Comparison of ENCODE assay signal across 16 cellular contexts in the genomic region with DNA sequence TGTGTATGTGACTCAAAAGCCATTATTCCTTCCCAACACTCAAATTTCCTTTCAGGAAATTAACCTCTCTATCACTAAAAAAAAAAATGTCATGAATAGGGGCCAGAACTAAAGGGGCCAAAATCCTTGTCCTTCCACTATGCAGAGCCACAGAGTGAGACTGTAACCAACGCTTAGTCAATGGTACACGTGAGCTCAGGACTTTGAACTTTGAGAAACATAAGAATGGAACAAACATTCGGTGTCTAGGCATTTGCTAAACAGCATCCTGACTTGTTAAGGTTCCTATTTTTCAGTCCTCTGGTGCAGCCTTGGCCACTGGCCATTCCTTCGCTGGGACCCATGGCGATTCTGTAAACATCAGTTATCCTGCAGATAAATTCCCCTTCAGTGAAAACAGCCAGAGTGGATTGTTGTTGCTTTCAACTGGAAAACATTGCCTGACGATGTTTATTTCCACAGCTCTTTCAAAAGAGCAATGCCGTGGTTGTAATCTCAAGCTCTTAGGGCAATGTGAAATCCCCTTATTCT.
DNase-seq lines count a peak whose midpoint lies in the region; ATAC-seq and TF ChIP-seq lines count a peak whose summit lies in the region.
"Had no signal": no experiment of that assay in that cellular context is flagged by ENCODE, and none has a peak within 500 bp of the region (broad histone marks: within the 10 kb centered on the region; RNA-seq: fewer than 3 reads in every experiment).

No MANE protein-coding gene starts in this region.

- H3K9ac ChIP-seq in smooth muscle cell (ENCODE audit: low read depth), result no peak overlapping the region

- H3K4me2 ChIP-seq in smooth muscle cell, result peak overlapping the region; percentile 24

- TF ChIP-seq CTCF in left ventricle myocardium inferior (IDR thresholded peaks at IDR 0.05; ENCODE audit: borderline replicate concordance) (no peak), smooth muscle cell (IDR thresholded peaks at IDR 0.05; ENCODE audit: borderline replicate concordance, insufficient read depth, poor library complexity, severe bottlenecking) (no peak)

- H3K79me2 ChIP-seq in smooth muscle cell (ENCODE audit: low read depth), result no peaks in the 10 kb centered on the region

- H3K9me3 ChIP-seq in left ventricle myocardium inferior (replicated peaks) (peaks cover 6% of the 10 kb centered on the region), smooth muscle cell (replicated peaks; ENCODE audit: low read depth) (no peaks in the 10 kb centered on the region)
- H3K9me3 ChIP-seq: MG63 had no signal

- H3K36me3 ChIP-seq in left ventricle myocardium inferior (no peaks in the 10 kb centered on the region), smooth muscle cell (ENCODE audit: low read depth) (no peaks in the 10 kb centered on the region)
- H3K36me3 ChIP-seq: MG63 had no signal

- 49% methylated on average over 7 of the region's 7 CpGs for WGBS in smooth muscle cell (ENCODE audit: low lambda C conversion rate)

- DNase-seq in H4 (ENCODE audit: low spot score), result peak; percentile 11
- peak; percentile 35 for DNase-seq in left ventricle myocardium inferior
- DNase-seq in mucosa of gallbladder (ENCODE audit: low spot score), result peak; percentile 79
- no peak for DNase-seq in smooth muscle cell (lab: John Stamatoyannopoulos, UW; ENCODE audit: unreplicated experiment)
- DNase-seq in NCI-H774 (lab: John Stamatoyannopoulos, UW), result no peak
- no peak for DNase-seq in activated CD4-positive, alpha-beta T cell treated with anti-CD3 and anti-CD28 coated beads for 1 hour
- no peak for DNase-seq in GDM1 (lab: John Stamatoyannopoulos, UW)
- no peak for DNase-seq in activated naive CD4-positive, alpha-beta T cell treated with anti-CD3 and anti-CD28 coated beads, Interleukin-2, amount 50 U/mL, for 72 hours (ENCODE audit: low spot score in 2 of 2)
- DNase-seq: COR-L47, H9, MG63, NCI-H1092 treated with DMSO at 0.1 percent for 48 hours, NCI-H187 treated with DMSO at 0.1 percent for 48 hours, NCI-H446 treated with DMSO at 0.1 percent for 48 hours had no signal

- H3K27ac Mint-ChIP-seq in activated naive CD4-positive, alpha-beta T cell treated with anti-CD3 and anti-CD28 coated beads, Interleukin-2, amount 50 U/mL, for 72 hours, result no peak overlapping the region
- H3K27ac Mint-ChIP-seq: H9 had no signal

- intact Hi-C loops in left ventricle myocardium inferior (cut with micrococcal nuclease), result no loop called here

- H3F3A ChIP-seq in smooth muscle cell (ENCODE audit: low read depth), result no peaks in the 10 kb centered on the region

- ATAC-seq in activated naive CD4-positive, alpha-beta T cell treated with anti-CD3 and anti-CD28 coated beads, Interleukin-2, amount 50 U/mL, for 72 hours, result no peak
- ATAC-seq: Panc1 had no signal

- no peaks in the 10 kb centered on the region for H3K4me1 ChIP-seq in left ventricle myocardium inferior
- no peaks in the 10 kb centered on the region for H3K4me1 ChIP-seq in smooth muscle cell (ENCODE audit: low read depth)

- no peaks in the 10 kb centered on the region for H3K36me3 Mint-ChIP-seq in activated naive CD4-positive, alpha-beta T cell treated with anti-CD3 and anti-CD28 coated beads, Interleukin-2, amount 50 U/mL, for 72 hours

- H3K27me3 ChIP-seq in left ventricle myocardium inferior (ENCODE audit: low read depth), result no peaks in the 10 kb centered on the region
- H3K27me3 ChIP-seq in smooth muscle cell (ENCODE audit: low read depth), result no peaks in the 10 kb centered on the region
- H3K27me3 ChIP-seq: MG63 had no signal

- peaks cover 5 to 11% of the 10 kb centered on the region in 2 donors for H3K9me3 Mint-ChIP-seq in activated naive CD4-positive, alpha-beta T cell treated with anti-CD3 and anti-CD28 coated beads, Interleukin-2, amount 50 U/mL, for 72 hours
- H3K9me3 Mint-ChIP-seq: H9 had no signal

- H3K4me3 ChIP-seq in left ventricle myocardium inferior (no peak overlapping the region), smooth muscle cell (no peak overlapping the region)
- H3K4me3 ChIP-seq: MG63 had no signal

- H3K27ac ChIP-seq in left ventricle myocardium inferior (replicated peaks), result peak overlapping the region; percentile 22
- no peak overlapping the region for H3K27ac ChIP-seq in smooth muscle cell (ENCODE audit: low read depth)
- H3K27ac ChIP-seq: C4-2B had no signal

- H4K20me1 ChIP-seq in smooth muscle cell (ENCODE audit: low read depth), result no peaks in the 10 kb centered on the region

- no peak overlapping the region for H2AFZ ChIP-seq in smooth muscle cell (ENCODE audit: low read depth)

Comparison
In these comparisons a context has a peak if more than half of its experiments do, and no peak if none do; other contexts are left out.
1. DNase-seq: peak in H4 (single experiment), left ventricle myocardium inferior (single experiment) and mucosa of gallbladder (single experiment); none in smooth muscle cell (single experiment), NCI-H774 (single experiment), activated CD4-positive, alpha-beta T cell treated with anti-CD3 and anti-CD28 coated beads for 1 hour (single experiment), GDM1 (single experiment) and activated naive CD4-positive, alpha-beta T cell treated with anti-CD3 and anti-CD28 coated beads, Interleukin-2, amount 50 U/mL, for 72 hours (0 of 2).